In genomic region chr6:37565267-37566208, GRCh38 we compare ENCODE assay signal across 8 cellular contexts.
A peak's percentile ranks its signal among the peaks of the same experiment; 100 is the strongest.
DNase-seq lines count a peak whose midpoint lies in the region; TF ChIP-seq lines count a peak whose summit lies in the region.

No MANE protein-coding gene starts in this region.

- intact Hi-C loops in CD4-positive, alpha-beta memory T cell (cut with micrococcal nuclease) = loop anchor here (1.0 to 2.0 kb wide), 5 partner anchors 48 to 241 kb away; no protein-coding TSS in a partner anchor
- intact Hi-C loops in tibial artery (cut with DNase I; ENCODE audit: low total_unique reads) (no loop called here), OCI-LY7 (cut with micrococcal nuclease; ENCODE audit: unreplicated experiment) (loop anchor here (1.0 to 5.0 kb wide), 6 partner anchors 68 to 238 kb away; partner anchors contain the start of genes CCDC167 and CMTR1)

- peak overlapping the region in 7 of 8 donors; percentile 46 to 77 (median 67) for H3K4me3 Mint-ChIP-seq in CD4-positive, alpha-beta memory T cell
- peak overlapping the region; percentile 18 to 76 (median 52) for H3K4me3 Mint-ChIP-seq in immature natural killer cell

- no peak for TF ChIP-seq CTCF in tibial artery (IDR thresholded peaks at IDR 0.05)
- TF ChIP-seq CTCF in OCI-LY7 (conservative IDR thresholded peaks at IDR 0.05; ENCODE audit: low read length) = no peak

- no TSS peak for BruUV-seq in OCI-LY7 (replicated peaks; lab: Mats Ljungman, UMichigan)

- no peak for DNase-seq in CD4-positive, alpha-beta memory T cell
- DNase-seq in NCI-H1105 (lab: John Stamatoyannopoulos, UW) = peak; percentile 84
- DNase-seq in adipocyte (ENCODE audit: low read depth) = no peak
- no peak for DNase-seq in immature natural killer cell
- no peak for DNase-seq in tibial artery
- no peak for DNase-seq in epidermal melanocyte (ENCODE audit: insufficient read length, low spot score)
- no peak for DNase-seq in OCI-LY7 (ENCODE audit: low spot score)
- DNase-seq in GF-D8 (lab: John Stamatoyannopoulos, UW) = no peak

- no peaks in the 10 kb centered on the region for H3K9me2 ChIP-seq in OCI-LY7 (ENCODE audit: insufficient read depth, low read length)

- peak overlapping the region in 1 of 2 donors; percentile 43 for H3K4me3 ChIP-seq in CD4-positive, alpha-beta memory T cell (ENCODE audit: low read length in 2 of 2)
- H3K4me3 ChIP-seq in adipocyte (ENCODE audit: low read length) = peak overlapping the region; percentile 65
- H3K4me3 ChIP-seq in tibial artery = peak overlapping the region; percentile 22 to 28
- no peak overlapping the region for H3K4me3 ChIP-seq in OCI-LY7 (ENCODE audit: low read depth, low read length, poor library complexity, severe bottlenecking)

- no peaks in the 10 kb centered on the region for H4K20me1 ChIP-seq in OCI-LY7 (ENCODE audit: insufficient read depth, low read length)

- no peaks in the 10 kb centered on the region for H3K4me1 ChIP-seq in CD4-positive, alpha-beta memory T cell (ENCODE audit: insufficient read depth, low read length)
- H3K4me1 ChIP-seq in adipocyte (ENCODE audit: control insufficient read depth, insufficient read depth, low read length) (peaks cover 2% of the 10 kb centered on the region), tibial artery (peaks cover 0 to 22% (median 10%) of the 10 kb centered on the region in 4 donors), OCI-LY7 (ENCODE audit: insufficient read depth, low read length, poor library complexity, severe bottlenecking) (peaks cover 42% of the 10 kb centered on the region)

- H3K9ac ChIP-seq in adipocyte (ENCODE audit: low read length) = no peak overlapping the region

- no peaks in the 10 kb centered on the region for H3K27me3 Mint-ChIP-seq in CD4-positive, alpha-beta memory T cell
- peaks cover 2 to 14% (median 9%) of the 10 kb centered on the region in 3 donors for H3K27me3 Mint-ChIP-seq in immature natural killer cell (ENCODE audit: low read depth in 3 of 3)

- POLR2A ChIA-PET in CD4-positive, alpha-beta memory T cell (lab: Charles Lee; ENCODE audit: partially characterized antibody) = interaction anchor here (0.9 to 2.5 kb wide), 11 partner anchors 14 to 87 kb away, joined by 3 to 37 read pairs (median 5); partner anchors contain the start of gene CCDC167
- POLR2A ChIA-PET in OCI-LY7 (lab: Charles Lee) = interaction anchor here (0.6 to 1.1 kb wide), 3 partner anchors 10 to 1438 kb away, joined by 3 read pairs; no protein-coding TSS in a partner anchor

- no peaks in the 10 kb centered on the region for H3K36me3 Mint-ChIP-seq in CD4-positive, alpha-beta memory T cell
- peaks cover 0 to 5% (median 0%) of the 10 kb centered on the region in 3 donors for H3K36me3 Mint-ChIP-seq in immature natural killer cell

- peaks cover 4 to 10% (median 6%) of the 10 kb centered on the region in 4 donors for H3K4me1 Mint-ChIP-seq in CD4-positive, alpha-beta memory T cell
- peaks cover 5 to 7% of the 10 kb centered on the region in 2 donors for H3K4me1 Mint-ChIP-seq in immature natural killer cell

- H2AFZ ChIP-seq in OCI-LY7 (ENCODE audit: low read length) = no peak overlapping the region

- no peak overlapping the region; the same call in 1 of the 2 replicates for H3K4me2 ChIP-seq in OCI-LY7 (ENCODE audit: low read length)

- H3K9me3 ChIP-seq in CD4-positive, alpha-beta memory T cell (ENCODE audit: control insufficient read depth in 1 of 2, low read length in 2 of 2) = no peaks in the 10 kb centered on the region
- H3K9me3 ChIP-seq in adipocyte (ENCODE audit: control insufficient read depth, low read length) (peaks cover 5% of the 10 kb centered on the region), tibial artery (no peaks in the 10 kb centered on the region), OCI-LY7 (ENCODE audit: low read length) (no peaks in the 10 kb centered on the region)

- H3K27ac ChIP-seq in CD4-positive, alpha-beta memory T cell (ENCODE audit: low read depth, low read length) = no peak overlapping the region
- H3K27ac ChIP-seq in tibial artery = no peak overlapping the region
- no peak overlapping the region for H3K27ac ChIP-seq in OCI-LY7 (ENCODE audit: low read depth, low read length, poor library complexity, severe bottlenecking)

- CTCF ChIA-PET in CD4-positive, alpha-beta memory T cell (lab: Charles Lee; ENCODE audit: partially characterized antibody) = interaction anchor here (0.7 to 10.1 kb wide), 36 partner anchors 8 to 545 kb away, joined by 3 to 131 read pairs (median 5); no protein-coding TSS in a partner anchor
- CTCF ChIA-PET in OCI-LY7 (lab: Charles Lee; ENCODE audit: unreplicated experiment) = interaction anchor here (0.6 to 1.3 kb wide), 4 partner anchors 27 to 93 kb away, joined by 3 to 4 read pairs (median 3); no protein-coding TSS in a partner anchor

- H3K79me2 ChIP-seq in OCI-LY7 (ENCODE audit: insufficient read depth, low read depth, low read length) = no peaks in the 10 kb centered on the region

- H3K9me3 Mint-ChIP-seq in CD4-positive, alpha-beta memory T cell = peaks cover 0 to 3% (median 0%) of the 10 kb centered on the region in 8 donors
- peaks cover 0 to 3% (median 0%) of the 10 kb centered on the region in 6 donors for H3K9me3 Mint-ChIP-seq in immature natural killer cell

- peak overlapping the region in 5 of 7 donors; percentile 60 to 85 (median 79) for H3K27ac Mint-ChIP-seq in CD4-positive, alpha-beta memory T cell
- H3K27ac Mint-ChIP-seq in immature natural killer cell = peak overlapping the region in 1 of 6 donors; percentile 68

- H3K27me3 ChIP-seq in CD4-positive, alpha-beta memory T cell (ENCODE audit: insufficient read depth, low read length) = no peaks in the 10 kb centered on the region
- H3K27me3 ChIP-seq in adipocyte (replicated peaks; ENCODE audit: control insufficient read depth, insufficient read depth, low read length) (peaks cover 57% of the 10 kb centered on the region), tibial artery (peaks cover 0 to 34% of the 10 kb centered on the region in 2 donors)

- no peaks in the 10 kb centered on the region for H3K36me3 ChIP-seq in CD4-positive, alpha-beta memory T cell (ENCODE audit: insufficient read depth, low read length)
- H3K36me3 ChIP-seq in adipocyte (ENCODE audit: control insufficient read depth, insufficient read depth, low read length, severe bottlenecking) (no peaks in the 10 kb centered on the region), tibial artery (no peaks in the 10 kb centered on the region), OCI-LY7 (ENCODE audit: insufficient read depth, low read length) (no peaks in the 10 kb centered on the region)
